In genomic region chr4:10173039-10173753, GRCh38 we compare ENCODE assay signal across 10 cellular contexts. TPM values are rescaled to one million over a fixed set of nuclear protein-coding genes. Genes with fewer than 3 reads are reported as not detected.
DNase-seq lines count a peak whose midpoint lies in the region; ATAC-seq, FAIRE-seq and TF ChIP-seq lines count a peak whose summit lies in the region.
"Had no signal": no experiment of that assay in that cellular context is flagged by ENCODE, and none has a peak within 500 bp of the region (broad histone marks: within the 10 kb centered on the region; RNA-seq: fewer than 3 reads in every experiment).

No MANE protein-coding gene starts in this region.

- FAIRE-seq in astrocyte (lab: Jason Lieb, UNC) (peak; percentile 34), small intestine (lab: Jason Lieb, UNC) (no peak)

- POLR2A ChIA-PET in HEK293 (lab: Yijun Ruan, JAX) = no interaction called here

- WGBS in small intestine, 3 donors = 18 to 44% (median 31%) methylated on average over 9 of the region's 9 CpGs

- no peak overlapping the region for H3K27ac ChIP-seq in HEK293 (ENCODE audit: extremely low read depth, low read depth, low read length)
- H3K27ac ChIP-seq in astrocyte (ENCODE audit: low read depth, low read length) = no peak overlapping the region
- H3K27ac ChIP-seq in small intestine (ENCODE audit: low read depth in 1 of 2, low read length in 1 of 2) = no peak overlapping the region

- DNase-seq in astrocyte (ENCODE audit: low read depth) (no peak), inferior parietal cortex (ENCODE audit: extremely low spot score) (peak; percentile 50), small intestine (peak; percentile 33), NCI-H2107 treated with DMSO at 0.1 percent for 48 hours (lab: John Stamatoyannopoulos, UW; ENCODE audit: unreplicated experiment) (no peak), cortex of kidney (lab: John Stamatoyannopoulos, UW) (no peak)
- DNase-seq in activated CD4-positive, alpha-beta T cell treated with anti-CD3 and anti-CD28 coated beads, Interleukin-2, amount 50 U/mL, for 48 hours = no peak
- DNase-seq: activated effector memory CD4-positive, alpha-beta T cell treated with Interleukin-2 at 50 U/mL for 16 hours; head of caudate nucleus had no signal

- CTCF ChIA-PET in HEK293 (lab: Yijun Ruan, JAX) = interaction anchor here (2.1 kb wide), 1 partner anchor 8 kb away, joined by 10 read pairs; no protein-coding TSS in a partner anchor

- H3K4me1 ChIP-seq in HEK293 (ENCODE audit: control insufficient read depth, insufficient read depth, low read length) (no peaks in the 10 kb centered on the region), astrocyte (ENCODE audit: insufficient read depth, low read length) (no peaks in the 10 kb centered on the region), small intestine (ENCODE audit: control insufficient read depth in 2 of 2, insufficient read depth in 1 of 2, low read depth in 1 of 2, low read length in 1 of 2) (peaks cover 0 to 5% of the 10 kb centered on the region in 2 donors)

- no peaks in the 10 kb centered on the region for H3K79me2 ChIP-seq in astrocyte (ENCODE audit: insufficient read depth, low read length)

- H3K9me3 Mint-ChIP-seq in astrocyte (ENCODE audit: unreplicated experiment) = peaks cover 4% of the 10 kb centered on the region

- H3K27me3 Mint-ChIP-seq in astrocyte (ENCODE audit: low read depth, unreplicated experiment) = peaks cover 11% of the 10 kb centered on the region

- H3K27ac Mint-ChIP-seq in astrocyte (ENCODE audit: unreplicated experiment) = peak overlapping the region; percentile 58

- no peak for ATAC-seq in GM19035 (IDR thresholded peaks at IDR 0.05; ENCODE audit: unreplicated experiment)

- no peaks in the 10 kb centered on the region for H3K27me3 ChIP-seq in astrocyte (ENCODE audit: insufficient read depth, low read length)
- no peaks in the 10 kb centered on the region for H3K27me3 ChIP-seq in small intestine (ENCODE audit: control insufficient read depth in 2 of 2, insufficient read depth in 2 of 2, low read length in 2 of 2)

- no peak overlapping the region for H3K4me2 ChIP-seq in astrocyte (ENCODE audit: low read length)

- H2AFZ ChIP-seq in astrocyte (ENCODE audit: low read depth, low read length) = no peak overlapping the region

- TF ChIP-seq CTCF in HEK293 (tag by site-specific recombination; IDR thresholded peaks at IDR 0.05) (no peak), astrocyte (IDR thresholded peaks at IDR 0.05; ENCODE audit: insufficient read depth, low read depth, low read length) (no peak)

- H3K36me3 Mint-ChIP-seq in astrocyte (ENCODE audit: low read depth, unreplicated experiment) = peaks cover 4% of the 10 kb centered on the region

- H3K9me3 ChIP-seq in HEK293 (ENCODE audit: control insufficient read depth, insufficient read depth, low read depth, low read length) (no peaks in the 10 kb centered on the region), astrocyte (ENCODE audit: insufficient read depth, low read depth, low read length) (no peaks in the 10 kb centered on the region), small intestine (ENCODE audit: control insufficient read depth, low read depth) (no peaks in the 10 kb centered on the region)

- H3K36me3 ChIP-seq in HEK293 (ENCODE audit: control insufficient read depth in 2 of 2, insufficient read depth in 1 of 2, low read length in 2 of 2) (no peaks in the 10 kb centered on the region), astrocyte (ENCODE audit: insufficient read depth, low read length) (no peaks in the 10 kb centered on the region), small intestine (ENCODE audit: control insufficient read depth in 2 of 2, insufficient read depth in 2 of 2, low read length in 2 of 2) (no peaks in the 10 kb centered on the region)

- peaks cover 32% of the 10 kb centered on the region for H3K4me1 Mint-ChIP-seq in astrocyte (ENCODE audit: low read depth, unreplicated experiment)

- H3K4me3 ChIP-seq in HEK293 (ENCODE audit: low read depth, low read length) (no peak overlapping the region), astrocyte (ENCODE audit: insufficient read depth, low read depth, low read length) (no peak overlapping the region), small intestine (ENCODE audit: low read depth in 1 of 2, low read length in 2 of 2) (no peak overlapping the region)

- H3K9ac ChIP-seq in astrocyte (ENCODE audit: low read length) = no peak overlapping the region

- H3K4me3 Mint-ChIP-seq in astrocyte (ENCODE audit: unreplicated experiment) = no peak overlapping the region

- H4K20me1 ChIP-seq in astrocyte (ENCODE audit: insufficient read depth, low read length) = no peaks in the 10 kb centered on the region

TF ChIP-seq in HEK293, 187 proteins besides CTCF, POLR2A, EP300 and RAD21:
- no peak for TF ChIP-seq ZNF280D (tag by site-specific recombination; IDR thresholded peaks at IDR 0.05)
- no peak for TF ChIP-seq SCRT2 (tag by site-specific recombination; IDR thresholded peaks at IDR 0.05)
- no peak for TF ChIP-seq ZNF654 (tag by site-specific recombination; IDR thresholded peaks at IDR 0.05; ENCODE audit: low read depth)
- no peak for TF ChIP-seq ZNF433 (tag by site-specific recombination; IDR thresholded peaks at IDR 0.05; ENCODE audit: low read depth)
- TF ChIP-seq ZNF449 (tag by site-specific recombination; IDR thresholded peaks at IDR 0.05) = peak; percentile 63; the same call in 1 of the 2 replicates

RNA-seq across cellular contexts. Expression of gene WDR1, which starts 56.6 kb away (rescaled TPM):
- 558 and 620 TPM in 2 replicates for total RNA-seq in astrocyte
- 100 to 1,000 TPM; 154 to 196 (median 176) TPM for polyA plus RNA-seq in small intestine

Comparison
In these comparisons a context has a peak if more than half of its experiments do, and no peak if none do; other contexts are left out.
1. DNase-seq: peak in inferior parietal cortex (single experiment) and small intestine (single experiment); none in astrocyte (single experiment), NCI-H2107 treated with DMSO at 0.1 percent for 48 hours (single experiment), activated CD4-positive, alpha-beta T cell treated with anti-CD3 and anti-CD28 coated beads, Interleukin-2, amount 50 U/mL, for 48 hours (0 of 2) and cortex of kidney (single experiment).